In genomic region chr19:33373701-33374405, GRCh38 we compare ENCODE assay signal across 8 cellular contexts. TPM values are rescaled to one million over a fixed set of nuclear protein-coding genes. Genes with fewer than 3 reads are reported as not detected.
DNase-seq lines count a peak whose midpoint lies in the region; ATAC-seq and TF ChIP-seq lines count a peak whose summit lies in the region.

TSS of gene CEBPG (plus strand) at chr19:33373709. CDS start at chr19:33379240, 5,531 bp downstream.

- H3K27ac ChIP-seq in SU-DHL-6 (ENCODE audit: low read depth, low read length), result peak within 1 kb of the TSS; percentile 76
- peak within 1 kb of the TSS; percentile 93 to 99 (median 99) for H3K27ac ChIP-seq in body of pancreas

- H3K79me2 ChIP-seq in SU-DHL-6 (ENCODE audit: insufficient read depth, low read length), result peaks cover 49% of the 10 kb centered on the region

- H4K20me1 ChIP-seq in SU-DHL-6 (ENCODE audit: low read depth, low read length), result peaks cover 19% of the 10 kb centered on the region; the same call in 1 of the 2 replicates

- 0 to 1% methylated on average over 6 to 83 of the region's 96 CpGs for WGBS in body of pancreas, 2 donors

- TF ChIP-seq CTCF in GM12865 (IDR thresholded peaks at IDR 0.05; ENCODE audit: insufficient read depth, low read depth, low read length, missing control alignments) (peak; percentile 12), SU-DHL-6 (IDR thresholded peaks at IDR 0.05; ENCODE audit: insufficient read depth, low read length, poor library complexity, severe bottlenecking) (no peak), body of pancreas (IDR thresholded peaks at IDR 0.05) (peak in 5 of 7 experiments; percentile 11 to 55 (median 23))

- ATAC-seq in GM21515 (IDR thresholded peaks at IDR 0.05; ENCODE audit: unreplicated experiment) (peak; percentile 47), body of pancreas (peak; percentile 73)

- H3K36me3 ChIP-seq in SU-DHL-6 (ENCODE audit: low read length), result no peaks in the 10 kb centered on the region
- no peaks in the 10 kb centered on the region for H3K36me3 ChIP-seq in body of pancreas (replicated peaks in 1 of 2; ENCODE audit: insufficient read depth in 1 of 2, low read depth in 2 of 2)

- H3F3A ChIP-seq in SU-DHL-6 (ENCODE audit: insufficient read depth), result peaks cover 5% of the 10 kb centered on the region; the same call in 1 of the 2 replicates

- DNase-seq in GM12865 (ENCODE audit: low read depth), result peak; percentile 63
- DNase-seq in HUDEP-2 (lab: John Stamatoyannopoulos, UW; ENCODE audit: unreplicated experiment in 76 of 76), result peak in 60 of 76 experiments; percentile 14 to 75 (median 53)
- DNase-seq in body of pancreas, result peak; percentile 57 to 73 (median 68)
- DNase-seq in stimulated activated CD4-positive, alpha-beta T cell treated with anti-CD3 and anti-CD28 coated beads, Interleukin-12 subunit alpha, Interleukin-12 subunit beta, amount 100 ng/mL, for 4 hours, result peak; percentile 55
- DNase-seq in putamen (ENCODE audit: low spot score), result no peak

- H3K9me3 ChIP-seq in SU-DHL-6 (ENCODE audit: insufficient read depth, low read length) (no peaks in the 10 kb centered on the region), body of pancreas (no peaks in the 10 kb centered on the region), iPS-18c (ENCODE audit: control insufficient read depth, insufficient read depth, low read length) (no peaks in the 10 kb centered on the region)

- intact Hi-C loops in body of pancreas (cut with DNase I), result no loop called here

- peak within 1 kb of the TSS; percentile 69 for H3K4me2 ChIP-seq in SU-DHL-6 (ENCODE audit: low read depth, low read length, poor library complexity, severe bottlenecking)

- no peaks in the 10 kb centered on the region for H3K9me2 ChIP-seq in SU-DHL-6 (replicated peaks; ENCODE audit: insufficient read depth, low read length)

- peaks cover 42% of the 10 kb centered on the region for H3K4me1 ChIP-seq in body of pancreas

- H3K9ac ChIP-seq in SU-DHL-6 (ENCODE audit: low read length), result peak within 1 kb of the TSS; percentile 67

- peak; percentile 59 to 90 (median 73) for TF ChIP-seq POLR2A in body of pancreas (IDR thresholded peaks at IDR 0.05)

- H3K27me3 ChIP-seq in SU-DHL-6 (ENCODE audit: low read length) (no peaks in the 10 kb centered on the region), body of pancreas (no peaks in the 10 kb centered on the region)

- H3K4me3 ChIP-seq in GM12865 (ENCODE audit: low read depth, low read length) (peak within 1 kb of the TSS; percentile 72), SU-DHL-6 (ENCODE audit: insufficient read depth, low read length, poor library complexity, severe bottlenecking) (peak within 1 kb of the TSS; percentile 85), body of pancreas (peak within 1 kb of the TSS; percentile 44 to 49), iPS-18c (ENCODE audit: insufficient read depth, low read depth, low read length) (peak within 1 kb of the TSS; percentile 74)

- H2AFZ ChIP-seq in SU-DHL-6 (ENCODE audit: low read depth, low read length, severe bottlenecking), result peak within 1 kb of the TSS; percentile 97

RNA-seq across cellular contexts. Expression of gene CEBPG, which starts in this region (rescaled TPM):
- total RNA-seq in body of pancreas, result 10 to 100 TPM; 13.2 to 16.3 TPM
